ENCODE assay signal across 8 cellular contexts in the genomic region with DNA sequence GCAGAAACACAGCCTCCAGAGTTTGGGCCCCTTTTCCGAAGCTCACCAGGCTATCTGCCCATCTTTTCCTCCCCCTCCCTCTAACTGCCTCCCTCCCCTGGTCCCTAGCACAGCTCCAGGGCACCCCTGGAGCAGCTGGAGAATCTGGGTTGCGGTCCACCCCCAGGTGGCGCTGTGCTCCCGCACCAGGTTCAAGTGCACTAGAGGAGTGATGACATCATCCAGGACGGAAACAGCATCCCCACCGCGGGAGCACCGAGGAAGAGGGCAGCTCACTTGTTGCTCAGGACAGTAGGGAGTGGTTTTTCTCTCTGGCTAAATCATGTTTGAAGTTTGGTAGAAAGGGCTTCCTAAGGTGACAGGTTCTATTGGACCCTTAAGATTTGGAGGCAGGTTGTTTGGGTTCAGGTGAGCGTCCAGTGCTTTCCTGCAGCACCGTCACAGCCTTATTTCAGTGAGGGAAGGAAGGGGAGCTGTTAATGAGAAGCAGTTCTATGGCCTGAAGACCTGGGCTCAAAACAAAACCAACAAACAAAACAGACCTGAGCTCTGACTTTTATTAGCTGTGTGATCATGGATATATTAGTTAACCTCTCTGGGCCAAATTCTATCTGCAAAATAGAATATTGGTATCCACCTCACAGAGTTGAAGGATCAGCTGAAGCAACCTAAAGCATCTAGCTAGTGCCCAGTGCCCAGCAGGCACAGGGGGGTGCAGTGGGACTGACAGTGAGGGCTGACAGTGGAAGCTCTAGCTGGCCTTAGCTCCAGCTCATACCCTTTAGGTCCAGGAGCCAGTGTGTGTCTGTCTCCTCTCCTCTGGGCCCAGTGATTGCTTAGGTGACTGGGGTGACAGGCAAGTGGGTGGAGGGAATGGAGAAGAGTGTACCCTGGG. TPM values are rescaled to one million over a fixed set of nuclear protein-coding genes. Genes with fewer than 3 reads are reported as not detected.
DNase-seq lines count a peak whose midpoint lies in the region; ATAC-seq and TF ChIP-seq lines count a peak whose summit lies in the region.

No MANE protein-coding gene starts in this region.

- peak overlapping the region; percentile 39; the same call in 2 of the 3 replicates for H2BK15ac ChIP-seq in IMR-90 (ENCODE audit: low read depth, low read length)

- dilution Hi-C loops in IMR-90 (cut with HindIII; ENCODE audit: low sequenced_read_pairs, unreplicated experiment) = no loop called here

- DNase-seq in CD1c-positive myeloid dendritic cell (ENCODE audit: extremely low spot score) (peak; percentile 88), GM20000 (ENCODE audit: low spot score) (peak; percentile 89), IMR-90 (peak; percentile 94), OCI-M2 (lab: John Stamatoyannopoulos, UW; ENCODE audit: unreplicated experiment) (peak; percentile 41), epithelial cell of prostate (ENCODE audit: low read depth, low spot score) (peak; percentile 44)
- DNase-seq in activated CD8-positive, alpha-beta memory T cell treated with anti-CD3 and anti-CD28 coated beads, Interleukin-2, amount 50 U/mL, for 48 hours = peak; percentile 95
- peak; percentile 78 for DNase-seq in stimulated activated CD8-positive, alpha-beta memory T cell treated with anti-CD3 and anti-CD28 coated beads, Interleukin-4, amount 100 ng/mL, for 24 hours (ENCODE audit: low read depth)

- H2BK120ac ChIP-seq in IMR-90 (ENCODE audit: low read depth, low read length) = peak overlapping the region; percentile 87

- 0 out of 2 replicates have a peak, but pooled peaks have one; percentile 28 for TF ChIP-seq POLR2A in IMR-90 (IDR thresholded peaks at IDR 0.05; ENCODE audit: low read depth, low read length)

- H3K4ac ChIP-seq in IMR-90 (ENCODE audit: low read depth, low read length) = peak overlapping the region; percentile 91

- H3K79me1 ChIP-seq in IMR-90 (ENCODE audit: low read depth in 1 of 2, low read length in 2 of 2) = peaks cover 17 to 33% of the 10 kb centered on the region in 2 experiments; a peak in 3 of 4 replicates

- H4K91ac ChIP-seq in IMR-90 (ENCODE audit: insufficient read depth, low read depth, low read length) = peak overlapping the region; percentile 81

- H3K27ac ChIP-seq in IMR-90 (ENCODE audit: insufficient read depth, low read length) (peak overlapping the region; percentile 72), epithelial cell of prostate (no peak overlapping the region), muscle layer of colon (ENCODE audit: low read depth, low read length) (peak overlapping the region; percentile 62)

- intact Hi-C loops in IMR-90 (cut with micrococcal nuclease) = loop anchor here (1.0 to 2.0 kb wide), 4 partner anchors 21 to 76 kb away; partner anchors contain the start of genes LMOD1 and TIMM17A

- peak; percentile 76 for ATAC-seq in IMR-90 (ENCODE audit: low read depth)

- TF ChIP-seq RAD21 in IMR-90 (IDR thresholded peaks at IDR 0.05; ENCODE audit: low read length) = peak; percentile 97

- CTCF ChIA-PET in IMR-90 (lab: Yijun Ruan, JAX) = interaction anchor here (0.5 to 3.5 kb wide), 24 partner anchors 11 to 435 kb away, joined by 3 to 27 read pairs (median 4); partner anchors contain the start of genes LMOD1, RNPEP and TIMM17A

- peak overlapping the region; percentile 81 for H2BK20ac ChIP-seq in IMR-90 (ENCODE audit: low read depth, low read length)

- peak overlapping the region; percentile 22 for H3K9ac ChIP-seq in IMR-90 (ENCODE audit: low read depth, low read length)
- H3K9ac ChIP-seq in muscle layer of colon (ENCODE audit: low read length) = peak overlapping the region; percentile 16

- H4K20me1 ChIP-seq in IMR-90 (ENCODE audit: insufficient read depth, low read length) = no peaks in the 10 kb centered on the region

- H2AFZ ChIP-seq in IMR-90 (replicated peaks; ENCODE audit: low read length, poor library complexity) = peak overlapping the region; percentile 84

- peak; percentile 72 for TF ChIP-seq CTCF in GM20000 (IDR thresholded peaks at IDR 0.05; ENCODE audit: extremely low read depth, missing control alignments)
- TF ChIP-seq CTCF in IMR-90 (conservative IDR thresholded peaks at IDR 0.05; ENCODE audit: low read depth, low read length) = peak; percentile 98

- H2AK5ac ChIP-seq in IMR-90 (ENCODE audit: low read depth, low read length) = peak overlapping the region; percentile 95

- H4K5ac ChIP-seq in IMR-90 (ENCODE audit: low read depth, low read length) = peak overlapping the region; percentile 45

- H3K23ac ChIP-seq in IMR-90 (ENCODE audit: low read depth, low read length) = peak overlapping the region; percentile 25

- no peaks in the 10 kb centered on the region for H3K27me3 ChIP-seq in IMR-90 (ENCODE audit: control insufficient read depth, insufficient read depth, low read length)
- H3K27me3 ChIP-seq in muscle layer of colon (ENCODE audit: control insufficient read depth in 1 of 2, insufficient read depth in 2 of 2, low read length in 2 of 2) = no peaks in the 10 kb centered on the region

- H3K4me2 ChIP-seq in IMR-90 (ENCODE audit: low read depth, low read length) = no peak overlapping the region

- no CpG with 5 or more reads among the region's 10 CpGs for WGBS in IMR-90 (ENCODE audit: extremely low coverage in 2 of 2, insufficient read length in 1 of 2), 2 experiments

- peak overlapping the region; percentile 33; the same call in 1 of the 2 replicates for H3K18ac ChIP-seq in IMR-90 (ENCODE audit: low read depth, low read length)

- peaks cover 8% of the 10 kb centered on the region for H3K9me1 ChIP-seq in IMR-90 (ENCODE audit: insufficient read depth, low read length)

- H3K14ac ChIP-seq in IMR-90 (replicated peaks; ENCODE audit: low read depth, low read length) = peak overlapping the region; percentile 72

- H2AK9ac ChIP-seq in IMR-90 (replicated peaks; ENCODE audit: low read depth, low read length, poor library complexity) = peak overlapping the region; percentile 93

- H3K4me1 ChIP-seq in IMR-90 (ENCODE audit: control insufficient read depth, insufficient read depth, low read length) (peaks cover 13% of the 10 kb centered on the region), muscle layer of colon (ENCODE audit: insufficient read depth, low read length) (peaks cover 68% of the 10 kb centered on the region)

- H2BK5ac ChIP-seq in IMR-90 (ENCODE audit: low read depth, low read length, poor library complexity, severe bottlenecking) = peak overlapping the region; percentile 83

- H3K4me3 ChIP-seq in IMR-90 (ENCODE audit: insufficient read depth, low read depth, low read length) (no peak overlapping the region), muscle layer of colon (ENCODE audit: low read depth in 1 of 2, low read length in 2 of 2) (no peak overlapping the region)

- in situ Hi-C loops in IMR-90 (cut with MboI; ENCODE audit: low sequenced_read_pairs) = loop anchor here (5.0 to 10.0 kb wide), 2 partner anchors 71 to 229 kb away; partner anchors contain the start of gene GPR37L1

- H4K8ac ChIP-seq in IMR-90 (ENCODE audit: low read depth in 2 of 2, low read length in 2 of 2) = peak overlapping the region; percentile 48 to 95

- POLR2A ChIA-PET in IMR-90 (lab: Charles Lee; ENCODE audit: unreplicated experiment) = interaction anchor here (0.9 to 1.9 kb wide), 2 partner anchors 50 to 59 kb away, joined by 4 to 7 read pairs; partner anchors contain the start of genes LMOD1 and TIMM17A

- BruUV-seq in IMR-90 (replicated peaks; lab: Mats Ljungman, UMichigan) = no TSS peak

- no peaks in the 10 kb centered on the region for H3K9me3 ChIP-seq in IMR-90 (ENCODE audit: control insufficient read depth, insufficient read depth, low read length)
- H3K9me3 ChIP-seq in muscle layer of colon (ENCODE audit: low read length) = no peaks in the 10 kb centered on the region

- H3K36me3 ChIP-seq in IMR-90 (ENCODE audit: control insufficient read depth, insufficient read depth, low read length) (peaks cover 40% of the 10 kb centered on the region), muscle layer of colon (ENCODE audit: insufficient read depth, low read length) (peaks cover 38% of the 10 kb centered on the region)

- peak overlapping the region; percentile 38; the same call in 1 of the 2 replicates for H3K56ac ChIP-seq in IMR-90 (ENCODE audit: extremely low read depth, insufficient read depth, low read length)

TF ChIP-seq in IMR-90, 13 proteins besides CTCF, POLR2A, EP300 and RAD21 (continues in another document):
- no peak for TF ChIP-seq RFX5 (IDR thresholded peaks at IDR 0.05; ENCODE audit: low read depth, low read length)
- no peak for TF ChIP-seq RCOR1 (IDR thresholded peaks at IDR 0.05; ENCODE audit: insufficient replicate concordance, low read length)
- TF ChIP-seq MXI1 (IDR thresholded peaks at IDR 0.05; ENCODE audit: borderline replicate concordance, low read depth, low read length) = 0 out of 2 replicates have a peak, but pooled peaks have one; percentile 25
- peak; percentile 99 for TF ChIP-seq SMC3 (IDR thresholded peaks at IDR 0.05; ENCODE audit: low read depth, low read length)
- TF ChIP-seq FOS (IDR thresholded peaks at IDR 0.05; ENCODE audit: low read depth, low read length) = 0 out of 2 replicates have a peak, but pooled peaks have one; percentile 14
- TF ChIP-seq, protein P1, sequence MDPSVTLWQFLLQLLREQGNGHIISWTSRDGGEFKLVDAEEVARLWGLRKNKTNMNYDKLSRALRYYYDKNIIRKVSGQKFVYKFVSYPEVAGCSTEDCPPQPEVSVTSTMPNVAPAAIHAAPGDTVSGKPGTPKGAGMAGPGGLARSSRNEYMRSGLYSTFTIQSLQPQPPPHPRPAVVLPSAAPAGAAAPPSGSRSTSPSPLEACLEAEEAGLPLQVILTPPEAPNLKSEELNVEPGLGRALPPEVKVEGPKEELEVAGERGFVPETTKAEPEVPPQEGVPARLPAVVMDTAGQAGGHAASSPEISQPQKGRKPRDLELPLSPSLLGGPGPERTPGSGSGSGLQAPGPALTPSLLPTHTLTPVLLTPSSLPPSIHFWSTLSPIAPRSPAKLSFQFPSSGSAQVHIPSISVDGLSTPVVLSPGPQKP (IDR thresholded peaks at IDR 0.05; ENCODE audit: borderline replicate concordance, low read depth, low read length) = no peak
- TF ChIP-seq CEBPB (IDR thresholded peaks at IDR 0.05; ENCODE audit: low read depth, low read length) = peak; percentile 76
- TF ChIP-seq CHD1 (IDR thresholded peaks at IDR 0.05; ENCODE audit: low read depth, low read length) = peak; percentile 55; the same call in 1 of the 2 replicates

RNA-seq across cellular contexts. Expression of gene SHISA4, which starts 7.5 kb away (rescaled TPM):
- 10.0 and 11.1 TPM in 2 replicates for total RNA-seq in IMR-90 (2012; rRNA removed)
- 34.8 and 47.8 TPM in 2 replicates for polyA plus RNA-seq in IMR-90 (2012; rRNA removed)
- 29.9 and 53.0 TPM in 2 replicates for polyA plus RNA-seq in IMR-90 (2012; cell fraction: cytosol; rRNA removed)
- 15.0 and 28.3 TPM in 2 replicates for polyA plus RNA-seq in IMR-90 (2012; cell fraction: nucleus; rRNA removed; ENCODE audit: low replicate concordance)

RNA-seq across cellular contexts. Expression of gene LMOD1, which starts 50.2 kb away (rescaled TPM):
- 44.4 and 53.2 TPM in 2 replicates for total RNA-seq in IMR-90 (2012; rRNA removed)
- polyA plus RNA-seq in IMR-90 (2012; rRNA removed) = 48.6 and 51.7 TPM in 2 replicates
- polyA plus RNA-seq in IMR-90 (2012; cell fraction: cytosol; rRNA removed) = 25.9 and 44.1 TPM in 2 replicates
- 52.3 and 60.1 TPM in 2 replicates for polyA plus RNA-seq in IMR-90 (2012; cell fraction: nucleus; rRNA removed; ENCODE audit: low replicate concordance)

RNA-seq across cellular contexts. Expression of gene TIMM17A, which starts 59.1 kb away (rescaled TPM):
- 87.3 and 114 TPM in 2 replicates for total RNA-seq in IMR-90 (2012; rRNA removed)
- 66.4 and 80.4 TPM in 2 replicates for polyA plus RNA-seq in IMR-90 (2012; rRNA removed)
- polyA plus RNA-seq in IMR-90 (2012; cell fraction: cytosol; rRNA removed) = 12.3 and 24.1 TPM in 2 replicates
- polyA plus RNA-seq in IMR-90 (2012; cell fraction: nucleus; rRNA removed; ENCODE audit: low replicate concordance) = 11.6 and 52.0 TPM in 2 replicates

Comparison
In these comparisons a context has a peak if more than half of its experiments do, and no peak if none do; other contexts are left out.
1. DNase-seq: peak in every context shown above with its lines; median percentile 95 in activated CD8-positive, alpha-beta memory T cell treated with anti-CD3 and anti-CD28 coated beads, Interleukin-2, amount 50 U/mL, for 48 hours; 94 in IMR-90; 89 in GM20000; 88 in CD1c-positive myeloid dendritic cell; 78 in stimulated activated CD8-positive, alpha-beta memory T cell treated with anti-CD3 and anti-CD28 coated beads, Interleukin-4, amount 100 ng/mL, for 24 hours; 44 in epithelial cell of prostate; 41 in OCI-M2.